8 cellular contexts compared by ENCODE assay signal in the genomic region with DNA sequence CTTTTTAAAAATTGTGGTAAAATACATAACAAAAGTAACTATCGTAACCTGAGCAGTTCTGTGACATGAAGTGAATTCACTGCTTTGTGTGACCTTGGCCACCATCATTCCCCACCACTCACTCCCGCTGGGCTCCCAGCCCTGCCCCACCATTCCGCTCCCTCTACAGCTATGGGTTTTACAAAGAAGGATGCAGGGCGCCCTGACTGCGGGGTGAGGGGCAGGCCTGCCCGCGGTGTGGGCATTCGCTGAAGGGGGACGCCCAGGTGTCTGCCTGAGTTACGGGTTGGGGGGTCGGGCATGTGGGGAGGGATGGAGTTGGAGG. TPM values are rescaled to one million over a fixed set of nuclear protein-coding genes. Genes with fewer than 3 reads are reported as not detected.
DNase-seq lines count a peak whose midpoint lies in the region; ATAC-seq lines count a peak whose summit lies in the region.

A gene with protein sequence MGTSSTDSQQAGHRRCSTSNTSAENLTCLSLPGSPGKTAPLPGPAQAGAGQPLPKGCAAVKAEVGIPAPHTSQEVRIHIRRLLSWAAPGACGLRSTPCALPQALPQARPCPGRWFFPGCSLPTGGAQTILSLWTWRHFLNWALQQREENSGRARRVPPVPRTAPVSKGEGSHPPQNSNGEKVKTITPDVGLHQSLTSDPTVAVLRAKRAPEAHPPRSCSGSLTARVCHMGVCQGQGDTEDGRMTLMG (minus strand): TSS at position 38 of the 325 bp plus-strand sequence. CDS start 335 bp downstream, outside the sequence.

- peaks cover 34% of the 10 kb centered on the region for H3K36me3 Mint-ChIP-seq in activated T-cell treated with anti-CD3 and anti-CD28 coated beads, Interleukin-2, amount 50 U/mL, for 24 hours (ENCODE audit: low read depth)
- peaks cover 7% of the 10 kb centered on the region for H3K36me3 Mint-ChIP-seq in activated T-helper 17 cell treated with anti-CD3 and anti-CD28 coated beads, Interleukin-2, amount 50 U/mL, for 72 hours (ENCODE audit: low read depth)

- H3K9me3 ChIP-seq in iPS-20b (ENCODE audit: insufficient read depth, low read depth, low read length), result no peaks in the 10 kb centered on the region

- no peaks in the 10 kb centered on the region for H3K9me3 Mint-ChIP-seq in activated T-cell treated with anti-CD3 and anti-CD28 coated beads, Interleukin-2, amount 50 U/mL, for 24 hours
- H3K9me3 Mint-ChIP-seq in activated T-helper 17 cell treated with anti-CD3 and anti-CD28 coated beads, Interleukin-2, amount 50 U/mL, for 72 hours, result no peaks in the 10 kb centered on the region

- H3K4me1 Mint-ChIP-seq in activated T-cell treated with anti-CD3 and anti-CD28 coated beads, Interleukin-2, amount 50 U/mL, for 24 hours (ENCODE audit: low read depth), result peaks cover 23% of the 10 kb centered on the region
- peaks cover 8% of the 10 kb centered on the region for H3K4me1 Mint-ChIP-seq in activated T-helper 17 cell treated with anti-CD3 and anti-CD28 coated beads, Interleukin-2, amount 50 U/mL, for 72 hours

- peak within 1 kb of the TSS; percentile 73 for H3K4me3 ChIP-seq in iPS-20b (ENCODE audit: low read length)

- H3K27me3 Mint-ChIP-seq in activated T-cell treated with anti-CD3 and anti-CD28 coated beads, Interleukin-2, amount 50 U/mL, for 24 hours, result no peaks in the 10 kb centered on the region
- H3K27me3 Mint-ChIP-seq in activated T-helper 17 cell treated with anti-CD3 and anti-CD28 coated beads, Interleukin-2, amount 50 U/mL, for 72 hours, result no peaks in the 10 kb centered on the region

- H3K4me3 Mint-ChIP-seq in activated T-cell treated with anti-CD3 and anti-CD28 coated beads, Interleukin-2, amount 50 U/mL, for 24 hours, result peak within 1 kb of the TSS; percentile 80
- H3K4me3 Mint-ChIP-seq in activated T-helper 17 cell treated with anti-CD3 and anti-CD28 coated beads, Interleukin-2, amount 50 U/mL, for 72 hours, result peak within 1 kb of the TSS; percentile 94

- DNase-seq in activated T-cell treated with anti-CD3 and anti-CD28 coated beads, Interleukin-2, amount 50 U/mL, for 24 hours, result no peak
- DNase-seq in activated T-cell treated with anti-CD3 and anti-CD28 coated beads for 4 hours, result no peak
- no peak for DNase-seq in substantia nigra (lab: John Stamatoyannopoulos, UW)
- no peak for DNase-seq in germinal center (ENCODE audit: low spot score)
- DNase-seq in cerebellum (ENCODE audit: low spot score), result no peak

- H3K27me3 ChIP-seq in iPS-20b (ENCODE audit: insufficient read depth, low read length), result no peaks in the 10 kb centered on the region; the same call in 1 of the 2 replicates

- H3K4me1 ChIP-seq in iPS-20b (ENCODE audit: insufficient read depth, low read length), result peaks cover 6% of the 10 kb centered on the region; the same call in 1 of the 2 replicates

- peak; percentile 2 for ATAC-seq in activated T-helper 17 cell treated with anti-CD3 and anti-CD28 coated beads, Interleukin-2, amount 50 U/mL, for 72 hours (replicated peaks)
- no peak for ATAC-seq in HG03280 (IDR thresholded peaks at IDR 0.05; ENCODE audit: unreplicated experiment)

- H3K36me3 ChIP-seq in iPS-20b (ENCODE audit: insufficient read depth, low read depth, low read length), result peaks cover 18% of the 10 kb centered on the region

- H3K9ac ChIP-seq in iPS-20b (ENCODE audit: low read depth, low read length), result peak within 1 kb of the TSS; percentile 65; the same call in 1 of the 2 replicates

- H3K27ac Mint-ChIP-seq in activated T-cell treated with anti-CD3 and anti-CD28 coated beads, Interleukin-2, amount 50 U/mL, for 24 hours, result peak within 1 kb of the TSS; percentile 94
- H3K27ac Mint-ChIP-seq in activated T-helper 17 cell treated with anti-CD3 and anti-CD28 coated beads, Interleukin-2, amount 50 U/mL, for 72 hours, result peak within 1 kb of the TSS; percentile 95

- no peak within 1 kb of the TSS for H3K27ac ChIP-seq in iPS-20b (ENCODE audit: low read length)
- H3K27ac ChIP-seq in substantia nigra (ENCODE audit: low read depth, low read length, poor library complexity, severe bottlenecking), result peak within 1 kb of the TSS; percentile 85

RNA-seq across cellular contexts. Expression of the gene that starts here (rescaled TPM):
- total RNA-seq in activated T-helper 17 cell treated with anti-CD3 and anti-CD28 coated beads, Interleukin-2, amount 50 U/mL, for 72 hours, result not detected
- total RNA-seq in cerebellum, result not detected

Comparison
In these comparisons a context has a peak if more than half of its experiments do, and no peak if none do; other contexts are left out.
1. Peak in ATAC-seq in activated T-helper 17 cell treated with anti-CD3 and anti-CD28 coated beads, Interleukin-2, amount 50 U/mL, for 72 hours; RNA of the gene not detected or under 1 TPM.